ENCODE assay signal across 12 cellular contexts in the genomic region with DNA sequence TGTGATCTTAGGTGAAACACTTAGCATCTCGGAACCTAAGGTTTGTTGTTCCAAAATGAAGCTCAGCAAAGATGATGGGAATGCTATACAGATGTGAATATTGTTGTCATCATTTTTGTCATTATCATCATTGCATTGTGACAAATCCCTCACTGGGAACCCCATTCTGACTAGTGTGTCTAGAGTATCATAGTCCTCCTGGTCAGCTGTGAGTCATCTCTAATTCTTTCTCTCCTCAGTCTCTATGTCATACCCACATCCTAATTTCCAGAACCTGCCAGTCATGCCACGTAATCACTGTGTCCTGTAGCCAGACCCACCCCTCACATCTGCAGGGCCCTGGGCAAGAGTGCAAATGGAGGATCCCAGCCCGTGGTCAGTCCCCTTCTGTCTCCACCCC.
"Had no signal": no experiment of that assay in that cellular context is flagged by ENCODE, and none has a peak within 500 bp of the region (broad histone marks: within the 10 kb centered on the region; RNA-seq: fewer than 3 reads in every experiment).

No MANE protein-coding gene starts in this region.

- H3K4me3 ChIP-seq: gastroesophageal sphincter, left ventricle myocardium inferior, sigmoid colon, upper lobe of left lung had no signal

- H3K4me3 Mint-ChIP-seq: activated CD4-positive, alpha-beta memory T cell treated with anti-CD3 and anti-CD28 coated beads for 36 hours had no signal

- H3K27me3 ChIP-seq: upper lobe of left lung had no signal

- H3K9me3 ChIP-seq: gastroesophageal sphincter, left ventricle myocardium inferior, sigmoid colon, upper lobe of left lung had no signal

- H3K27ac ChIP-seq: gastroesophageal sphincter, left ventricle myocardium inferior, sigmoid colon, upper lobe of left lung had no signal

- H3K4me1 ChIP-seq: gastroesophageal sphincter, left ventricle myocardium inferior, sigmoid colon had no signal

- H3K36me3 ChIP-seq: gastroesophageal sphincter, left ventricle myocardium inferior, sigmoid colon, upper lobe of left lung had no signal

- FAIRE-seq: colon, keratinocyte had no signal

- ATAC-seq: gastroesophageal sphincter had no signal

- H3K27ac Mint-ChIP-seq: activated CD4-positive, alpha-beta memory T cell treated with anti-CD3 and anti-CD28 coated beads for 36 hours had no signal

- DNase-seq: activated CD4-positive, alpha-beta memory T cell treated with anti-CD3 and anti-CD28 coated beads for 36 hours; activated gamma-delta T cell treated with Interleukin-2 at 50 U/mL for 16 hours; activated T-cell treated with anti-CD3 and anti-CD28 coated beads, Interleukin-2, amount 50 U/mL, for 48 hours; aorta; left ventricle myocardium inferior; sigmoid colon; stimulated activated CD4-positive, alpha-beta T cell treated with anti-CD3 and anti-CD28 coated beads, Interleukin-2, amount 100 ng/mL, for 24 hours; stimulated activated naive CD4-positive, alpha-beta T cell; upper lobe of left lung had no signal

- H3K36me3 Mint-ChIP-seq: activated CD4-positive, alpha-beta memory T cell treated with anti-CD3 and anti-CD28 coated beads for 36 hours had no signal

- H3K9me3 Mint-ChIP-seq: activated CD4-positive, alpha-beta memory T cell treated with anti-CD3 and anti-CD28 coated beads for 36 hours had no signal
